Comparison of ENCODE assay signal across 8 cellular contexts in genomic region chr16:3282747-3283524, GRCh38. TPM values are rescaled to one million over a fixed set of nuclear protein-coding genes. Genes with fewer than 3 reads are reported as not detected.
DNase-seq lines count a peak whose midpoint lies in the region; ATAC-seq and FAIRE-seq lines count a peak whose summit lies in the region.

Gene ZNF263, plus strand, starts transcription at chr16:3283491. Its CDS starts 328 bp downstream, at chr16:3283819.

- H3K27ac ChIP-seq in mesenchymal stem cell (ENCODE audit: low read length, poor library complexity, severe bottlenecking): peak within 1 kb of the TSS; percentile 99

- peaks cover 8% of the 10 kb centered on the region for H3K79me1 ChIP-seq in mesenchymal stem cell (replicated peaks; ENCODE audit: low read length, poor library complexity, severe bottlenecking)

- peak within 1 kb of the TSS; percentile 77 for H2BK120ac ChIP-seq in mesenchymal stem cell (ENCODE audit: low read depth, low read length)

- H3K4me2 ChIP-seq in mesenchymal stem cell (ENCODE audit: low read length, poor library complexity, severe bottlenecking): peak within 1 kb of the TSS; percentile 94

- no peak within 1 kb of the TSS for H3K23ac ChIP-seq in mesenchymal stem cell (ENCODE audit: low read length in 2 of 2)

- under 1% methylated on average over 69 of the region's 70 CpGs for WGBS in mesenchymal stem cell

- H3K9ac ChIP-seq in endocrine pancreas (ENCODE audit: control insufficient read depth, insufficient read depth, low read length): peak within 1 kb of the TSS; percentile 74
- peak within 1 kb of the TSS; percentile 100 for H3K9ac ChIP-seq in mesenchymal stem cell (ENCODE audit: low read length)

- H4K91ac ChIP-seq in mesenchymal stem cell (ENCODE audit: low read length): peak within 1 kb of the TSS; percentile 65

- peak within 1 kb of the TSS; percentile 88 to 97 for H3K18ac ChIP-seq in mesenchymal stem cell (ENCODE audit: low read depth in 1 of 2, low read length in 2 of 2)

- H3K36me3 ChIP-seq in endocrine pancreas (ENCODE audit: control insufficient read depth, insufficient read depth, low read length) (peaks cover 10% of the 10 kb centered on the region), mesenchymal stem cell (ENCODE audit: control insufficient read depth in 1 of 2, insufficient read depth in 2 of 2, low read depth in 1 of 2, low read length in 2 of 2) (peaks cover 19 to 25% of the 10 kb centered on the region in 2 experiments)

- peak within 1 kb of the TSS; percentile 83 for H4K8ac ChIP-seq in mesenchymal stem cell (ENCODE audit: low read length)

- H3K9me3 ChIP-seq in endocrine pancreas (ENCODE audit: control insufficient read depth, low read length) (no peaks in the 10 kb centered on the region), mesenchymal stem cell (ENCODE audit: control insufficient read depth, low read length) (peaks cover 4% of the 10 kb centered on the region)

- peak within 1 kb of the TSS; percentile 82 for H3K4me3 ChIP-seq in endocrine pancreas (ENCODE audit: control insufficient read depth, insufficient read depth, low read length)
- H3K4me3 ChIP-seq in mesenchymal stem cell (ENCODE audit: insufficient read depth in 1 of 2, low read depth in 1 of 2, low read length in 2 of 2): peak within 1 kb of the TSS; percentile 83 to 98

- H2AFZ ChIP-seq in mesenchymal stem cell (ENCODE audit: low read depth, low read length): peak within 1 kb of the TSS; percentile 55

- H3K14ac ChIP-seq in mesenchymal stem cell (ENCODE audit: low read length in 2 of 2): peak within 1 kb of the TSS in 1 of 2 experiments; percentile 62

- peak within 1 kb of the TSS; percentile 94 for H3K4ac ChIP-seq in mesenchymal stem cell (ENCODE audit: low read depth in 1 of 2, low read length in 2 of 2)

- H2BK15ac ChIP-seq in mesenchymal stem cell (ENCODE audit: low read depth, poor library complexity, severe bottlenecking): no peak within 1 kb of the TSS

- peak; percentile 71 for FAIRE-seq in HTR-8/SVneo (lab: Jason Lieb, UNC)

- peak within 1 kb of the TSS; percentile 67 for H2BK5ac ChIP-seq in mesenchymal stem cell (ENCODE audit: low read depth, low read length, poor library complexity, severe bottlenecking)

- DNase-seq in COLO668 (lab: John Stamatoyannopoulos, UW; ENCODE audit: unreplicated experiment): peak; percentile 96
- DNase-seq in HTR-8/SVneo (ENCODE audit: insufficient read length, low spot score): peak; percentile 96
- peak; percentile 99 for DNase-seq in NOMO-1 treated with dmso at 0.1 percent for 144 hours (lab: John Stamatoyannopoulos, UW; ENCODE audit: unreplicated experiment)
- DNase-seq in activated CD8-positive, alpha-beta memory T cell treated with anti-CD3 and anti-CD28 coated beads for 48 hours (ENCODE audit: low read depth in 2 of 3, low spot score in 2 of 3): peak; percentile 75 to 88 (median 82)
- DNase-seq in mesenchymal stem cell: peak; percentile 99
- peak; percentile 87 for DNase-seq in stimulated activated CD8-positive, alpha-beta memory T cell treated with anti-CD3 and anti-CD28 coated beads, Interleukin-12 subunit alpha, Interleukin-12 subunit beta, amount 100 ng/mL, for 4 hours (ENCODE audit: low read depth)

- peak; percentile 66 for ATAC-seq in GM21367 (IDR thresholded peaks at IDR 0.05; ENCODE audit: unreplicated experiment)

- H3K27me3 ChIP-seq in endocrine pancreas (ENCODE audit: control insufficient read depth, insufficient read depth, low read length) (no peaks in the 10 kb centered on the region), mesenchymal stem cell (ENCODE audit: control insufficient read depth in 1 of 2, insufficient read depth in 1 of 2, low read length in 2 of 2) (no peaks in the 10 kb centered on the region)

- H2AK5ac ChIP-seq in mesenchymal stem cell (ENCODE audit: low read length, severe bottlenecking): no peak within 1 kb of the TSS

- H2BK12ac ChIP-seq in mesenchymal stem cell (ENCODE audit: low read length in 2 of 2): no peak within 1 kb of the TSS

- H3K4me1 ChIP-seq in endocrine pancreas (ENCODE audit: control insufficient read depth, insufficient read depth, low read length) (peaks cover 4% of the 10 kb centered on the region), mesenchymal stem cell (ENCODE audit: control insufficient read depth, insufficient read depth, low read depth, low read length) (peaks cover 13% of the 10 kb centered on the region)

RNA-seq across cellular contexts. Expression of gene ZNF263, which starts in this region (rescaled TPM):
- 17.6 TPM for polyA plus RNA-seq in mesenchymal stem cell (2013, experiment 1 of 2)
- 17.5 TPM for polyA plus RNA-seq in mesenchymal stem cell (2013, experiment 2 of 2)

Comparison
In these comparisons a context has a peak if more than half of its experiments do, and no peak if none do; other contexts are left out.
1. Peak in every context shown above with its lines: DNase-seq, ATAC-seq, H3K4me3 ChIP-seq and H3K27ac ChIP-seq.